In genomic region chr3:10706156-10707088, GRCh38 we compare ENCODE assay signal across 16 cellular contexts.
DNase-seq lines count a peak whose midpoint lies in the region; ATAC-seq and TF ChIP-seq lines count a peak whose summit lies in the region.
"Had no signal": no experiment of that assay in that cellular context is flagged by ENCODE, and none has a peak within 500 bp of the region (broad histone marks: within the 10 kb centered on the region; RNA-seq: fewer than 3 reads in every experiment).

No MANE protein-coding gene starts in this region.

- DNase-seq in BE2C (no peak), H7 (peak; percentile 60), kidney tubule cell (ENCODE audit: low spot score) (peak; percentile 23), dedifferentiated amniotic fluid mesenchymal stem cell (ENCODE audit: extremely low spot score) (no peak), NCI-H187 (lab: John Stamatoyannopoulos, UW) (no peak)
- DNase-seq: activated T-cell treated with anti-CD3 and anti-CD28 coated beads, Interleukin-2, amount 50 U/mL, for 72 hours; body of pancreas; erythroblast; hippocampal formation; MM.1S; NCI-H446; stimulated activated CD4-positive, alpha-beta T cell treated with anti-CD3 and anti-CD28 coated beads, Interleukin-4, amount 100 ng/mL, for 1 hour had no signal

- H3K4me1 Mint-ChIP-seq in brain = peaks cover 47% of the 10 kb centered on the region

- H3K36me3 Mint-ChIP-seq in brain = no peaks in the 10 kb centered on the region

- no peak overlapping the region for H3K4me3 ChIP-seq in BE2C (ENCODE audit: low read depth, low read length)
- H3K4me3 ChIP-seq in H7 (ENCODE audit: insufficient read depth, low read depth, low read length) = no peak overlapping the region
- H3K4me3 ChIP-seq: body of pancreas had no signal

- peak overlapping the region; percentile 85 to 89 (median 88) for H3K4me3 Mint-ChIP-seq in brain
- H3K4me3 Mint-ChIP-seq: stimulated activated naive CD8-positive, alpha-beta T cell treated with anti-CD3 and anti-CD28 coated beads, Interleukin-15, Interleukin-2, amounts not matched to agents 100 ng/mL and 50 ng/mL, for 24 hours had no signal

- TF ChIP-seq CTCF in BE2C (IDR thresholded peaks at IDR 0.05; ENCODE audit: low read depth, low read length) (peak; percentile 29), brain (conservative IDR thresholded peaks at IDR 0.05) (peak in 1 of 2 experiments; percentile 25)

- H3K36me3 ChIP-seq in BE2C (no peaks in the 10 kb centered on the region), H7 (replicated peaks; ENCODE audit: control insufficient read depth, insufficient read depth, low read length) (no peaks in the 10 kb centered on the region)

- peaks cover 0 to 9% (median 0%) of the 10 kb centered on the region in 5 experiments for H3K9me3 Mint-ChIP-seq in brain
- H3K9me3 Mint-ChIP-seq: activated T-cell treated with anti-CD3 and anti-CD28 coated beads, Interleukin-2, amount 50 U/mL, for 72 hours; stimulated activated naive CD8-positive, alpha-beta T cell treated with anti-CD3 and anti-CD28 coated beads, Interleukin-15, Interleukin-2, amounts not matched to agents 100 ng/mL and 50 ng/mL, for 24 hours had no signal

- peaks cover 45% of the 10 kb centered on the region for H3K27me3 Mint-ChIP-seq in brain

- peaks cover 13% of the 10 kb centered on the region for H3K27me3 ChIP-seq in BE2C
- peaks cover 38% of the 10 kb centered on the region for H3K27me3 ChIP-seq in H7 (ENCODE audit: control insufficient read depth, insufficient read depth, low read length)

- H3K4me1 ChIP-seq in BE2C = no peaks in the 10 kb centered on the region

- ATAC-seq in HG03196 (IDR thresholded peaks at IDR 0.05; ENCODE audit: unreplicated experiment) = no peak
- no peak for ATAC-seq in HG02981 (IDR thresholded peaks at IDR 0.05; ENCODE audit: unreplicated experiment)
- ATAC-seq: activated T-cell treated with anti-CD3 and anti-CD28 coated beads, Interleukin-2, amount 50 U/mL, for 72 hours; body of pancreas had no signal

- peak overlapping the region in 3 of 5 experiments; percentile 56 to 80 (median 67) for H3K27ac Mint-ChIP-seq in brain
- H3K27ac Mint-ChIP-seq: activated T-cell treated with anti-CD3 and anti-CD28 coated beads, Interleukin-2, amount 50 U/mL, for 72 hours; stimulated activated naive CD8-positive, alpha-beta T cell treated with anti-CD3 and anti-CD28 coated beads, Interleukin-15, Interleukin-2, amounts not matched to agents 100 ng/mL and 50 ng/mL, for 24 hours had no signal

- H3K9me3 ChIP-seq in BE2C = no peaks in the 10 kb centered on the region
- H3K9me3 ChIP-seq: body of pancreas had no signal

Comparison
In these comparisons a context has a peak if more than half of its experiments do, and no peak if none do; other contexts are left out.
1. DNase-seq: peak in H7 (single experiment) and kidney tubule cell (single experiment); none in BE2C (single experiment), dedifferentiated amniotic fluid mesenchymal stem cell (single experiment) and NCI-H187 (0 of 2).